ENCODE assay signal across 1 cellular context in genomic region chr6:7432391-7433207, GRCh38.
TF ChIP-seq lines count a peak whose summit lies in the region.

No MANE protein-coding gene starts in this region.

TF ChIP-seq in IMR-90, 13 proteins besides CTCF, POLR2A, EP300 and RAD21 (continued from another document):
- TF ChIP-seq CEBPB (IDR thresholded peaks at IDR 0.05; ENCODE audit: low read depth, low read length), result no peak
- TF ChIP-seq RCOR1 (IDR thresholded peaks at IDR 0.05; ENCODE audit: insufficient replicate concordance, low read length), result no peak
- no peak for TF ChIP-seq ELK1 (IDR thresholded peaks at IDR 0.05; ENCODE audit: borderline replicate concordance, low read depth, low read length)
- no peak for TF ChIP-seq USF2 (IDR thresholded peaks at IDR 0.05; ENCODE audit: low read depth, low read length)
- TF ChIP-seq RFX5 (IDR thresholded peaks at IDR 0.05; ENCODE audit: low read depth, low read length), result no peak
- no peak for TF ChIP-seq NFE2L2 (IDR thresholded peaks at IDR 0.05; ENCODE audit: low read depth, low read length)
- TF ChIP-seq MAFK (IDR thresholded peaks at IDR 0.05; ENCODE audit: low read depth, low read length), result no peak
- TF ChIP-seq MAZ (IDR thresholded peaks at IDR 0.05; ENCODE audit: borderline replicate concordance, low read depth, low read length), result no peak
- no peak for TF ChIP-seq BHLHE40 (IDR thresholded peaks at IDR 0.05; ENCODE audit: low read depth, low read length)
- no peak for TF ChIP-seq CHD1 (IDR thresholded peaks at IDR 0.05; ENCODE audit: low read depth, low read length)
TF ChIP-seq in IMR-90: peak in this region for 0.
